8 cellular contexts compared by ENCODE assay signal in genomic region chr12:68609955-68610434, GRCh38. TPM values are rescaled to one million over a fixed set of nuclear protein-coding genes. Genes with fewer than 3 reads are reported as not detected.
DNase-seq lines count a peak whose midpoint lies in the region; ATAC-seq and TF ChIP-seq lines count a peak whose summit lies in the region.

No MANE protein-coding gene starts in this region.

- intact Hi-C loops in A673 (cut with micrococcal nuclease; ENCODE audit: unreplicated experiment): loop anchor here (5.0 kb wide), 3 partner anchors 67 to 253 kb away; no protein-coding TSS in a partner anchor

- H3K4me3 ChIP-seq in A673 (ENCODE audit: low read depth, low read length, poor library complexity, severe bottlenecking): peak overlapping the region; percentile 91
- H3K4me3 ChIP-seq in WERI-Rb-1 (ENCODE audit: low read depth, low read length): peak overlapping the region; percentile 64
- H3K4me3 ChIP-seq in retinal pigment epithelial cell (ENCODE audit: low read length): peak overlapping the region; percentile 52

- POLR2A ChIA-PET in A673 (lab: Charles Lee; ENCODE audit: low non-redundant PET): interaction anchor here (0.6 kb wide), 1 partner anchor 176 kb away, joined by 4 read pairs; no protein-coding TSS in a partner anchor

- TF ChIP-seq CTCF in A673 (conservative IDR thresholded peaks at IDR 0.05; ENCODE audit: low read depth, low read length): no peak
- TF ChIP-seq CTCF in WERI-Rb-1 (IDR thresholded peaks at IDR 0.05; ENCODE audit: low read depth, low read length): no peak
- no peak for TF ChIP-seq CTCF in retinal pigment epithelial cell (conservative IDR thresholded peaks at IDR 0.05; ENCODE audit: low read depth, low read length)

- H3K36me3 ChIP-seq in A673 (ENCODE audit: insufficient read depth, low read length, poor library complexity, severe bottlenecking): no peaks in the 10 kb centered on the region
- H3K36me3 ChIP-seq in WERI-Rb-1: peaks cover 12% of the 10 kb centered on the region

- H3K27me3 ChIP-seq in A673 (replicated peaks; ENCODE audit: insufficient read depth, low read depth, low read length, poor library complexity) (no peaks in the 10 kb centered on the region), WERI-Rb-1 (ENCODE audit: insufficient read depth, low read depth, severe bottlenecking) (no peaks in the 10 kb centered on the region)

- H3K9me3 ChIP-seq in A673 (ENCODE audit: low read depth, low read length, poor library complexity, severe bottlenecking) (no peaks in the 10 kb centered on the region), WERI-Rb-1 (ENCODE audit: severe bottlenecking) (no peaks in the 10 kb centered on the region)

- TSS peak; percentile 98 for BruUV-seq in A673 (replicated peaks; lab: Mats Ljungman, UMichigan)

- H3K27ac ChIP-seq in A673 (ENCODE audit: low read depth, low read length, poor library complexity, severe bottlenecking) (peak overlapping the region; percentile 94), WERI-Rb-1 (peak overlapping the region; percentile 98)

- peaks cover 23% of the 10 kb centered on the region for H3K4me1 ChIP-seq in A673 (ENCODE audit: insufficient read depth, low read length, poor library complexity, severe bottlenecking)

- DNase-seq in A673 (ENCODE audit: low spot score) (peak; percentile 37), HCEC 1CT (peak; percentile 15), WERI-Rb-1 (no peak), foreskin melanocyte (peak; percentile 20), retinal pigment epithelial cell (ENCODE audit: low read depth) (no peak), dermis blood vessel endothelial cell (no peak), 8988T (no peak)

- CTCF ChIA-PET in A673 (lab: Charles Lee): no interaction called here

- ATAC-seq in HG03521 (IDR thresholded peaks at IDR 0.05; ENCODE audit: unreplicated experiment): no peak

RNA-seq across cellular contexts. Expression of gene RAP1B, which starts 0.7 kb away (rescaled TPM):
- total RNA-seq in A673 (2021) (134 and 148 TPM in 2 replicates), dermis blood vessel endothelial cell (198 and 301 TPM in 2 replicates)

Comparison
In these comparisons a context has a peak if more than half of its experiments do, and no peak if none do; other contexts are left out.
1. DNase-seq: peak in A673 (single experiment), HCEC 1CT (single experiment) and foreskin melanocyte (single experiment); none in WERI-Rb-1 (single experiment), retinal pigment epithelial cell (single experiment), dermis blood vessel endothelial cell (single experiment) and 8988T (single experiment).
2. Peak in every context shown above with its lines, with median percentiles within 50 percentile points of each other: H3K4me3 ChIP-seq.